19 cellular contexts compared by ENCODE assay signal in genomic region chr7:123553159-123553558, GRCh38. TPM values are rescaled to one million over a fixed set of nuclear protein-coding genes. Genes with fewer than 3 reads are reported as not detected.
A peak's percentile ranks its signal among the peaks of the same experiment; 100 is the strongest.
DNase-seq lines count a peak whose midpoint lies in the region; ATAC-seq, FAIRE-seq and TF ChIP-seq lines count a peak whose summit lies in the region.
"Had no signal": no experiment of that assay in that cellular context is flagged by ENCODE, and none has a peak within 500 bp of the region (broad histone marks: within the 10 kb centered on the region; RNA-seq: fewer than 3 reads in every experiment).

No MANE protein-coding gene starts in this region.

- H3K4me2 ChIP-seq in Karpas-422 (ENCODE audit: low read depth, low read length, poor library complexity, severe bottlenecking) (no peak overlapping the region), K562 (ENCODE audit: insufficient read depth, low read length) (peak overlapping the region; percentile 59)

- in situ Hi-C loops in K562 (cut with MboI): no loop called here

- CTCF ChIA-PET in K562 (lab: Yijun Ruan, JAX; ENCODE audit: low intra/inter-chr PET ratio): no interaction called here

- DNase-seq in left ventricle myocardium inferior (no peak), heart left ventricle (no peak), Karpas-422 (peak; percentile 10), K562 (ENCODE audit: extremely low read depth in 1 of 4, low spot score in 3 of 4) (peak in 1 of 4 experiments; percentile 51)
- no peak for DNase-seq in stimulated activated naive CD4-positive, alpha-beta T cell treated with Interleukin-2 at 50 U/mL for 16 hours (lab: John Stamatoyannopoulos, UW)
- no peak for DNase-seq in activated CD8-positive, alpha-beta memory T cell treated with anti-CD3 and anti-CD28 coated beads, Interleukin-2, amount 50 U/mL, for 4 hours
- DNase-seq: ACHN; BE2C; C1 segment of cervical spinal cord; Caco-2; CD4-positive, CD25-positive, alpha-beta regulatory T cell; H9 had no signal

- H3K9ac ChIP-seq in Karpas-422 (ENCODE audit: low read length): no peak overlapping the region
- H3K9ac ChIP-seq in K562 (ENCODE audit: insufficient read depth in 1 of 2, low read depth in 2 of 2, low read length in 2 of 2): peak overlapping the region in 1 of 2 experiments; percentile 5; a peak in 1 of 4 replicates

- H2AFZ ChIP-seq in Karpas-422 (ENCODE audit: low read length) (no peak overlapping the region), K562 (ENCODE audit: low read depth, low read length) (no peak overlapping the region)

- no peak for ATAC-seq in heart left ventricle
- peak; percentile 2 for ATAC-seq in K562

- no peaks in the 10 kb centered on the region for H3K27me3 ChIP-seq in left ventricle myocardium inferior (ENCODE audit: low read depth)
- no peaks in the 10 kb centered on the region for H3K27me3 ChIP-seq in heart left ventricle
- H3K27me3 ChIP-seq in Karpas-422 (ENCODE audit: low read length): no peaks in the 10 kb centered on the region
- H3K27me3 ChIP-seq in K562 (ENCODE audit: control insufficient read depth in 2 of 2, insufficient read depth in 2 of 2, low read length in 2 of 2): no peaks in the 10 kb centered on the region
- H3K27me3 ChIP-seq: BE2C had no signal

- TF ChIP-seq CTCF in left ventricle myocardium inferior (IDR thresholded peaks at IDR 0.05; ENCODE audit: borderline replicate concordance) (no peak), heart left ventricle (IDR thresholded peaks at IDR 0.05) (no peak), K562 (IDR thresholded peaks at IDR 0.05 in 2 of 3, conservative IDR thresholded peaks at IDR 0.05 in 1 of 3; ENCODE audit: insufficient read depth in 2 of 3, low read depth in 1 of 3, low read length in 3 of 3) (no peak)

- no peaks in the 10 kb centered on the region for H3K9me2 ChIP-seq in Karpas-422 (replicated peaks; ENCODE audit: insufficient read depth, low read length)

- intact Hi-C loops in left ventricle myocardium inferior (cut with micrococcal nuclease): no loop called here
- intact Hi-C loops in heart left ventricle (cut with DNase I): loop anchor here in 1 of 10 donors (10.0 kb wide), 1 partner anchor 192 kb away; the partner anchor contains the start of gene WASL
- intact Hi-C loops in K562 (cut with micrococcal nuclease): no loop called here

- TF ChIP-seq EP300 in K562 (IDR thresholded peaks at IDR 0.05; ENCODE audit: low read length): no peak

- peaks cover 91% of the 10 kb centered on the region for H3K4me1 ChIP-seq in left ventricle myocardium inferior
- peaks cover 6 to 65% (median 35%) of the 10 kb centered on the region in 12 donors for H3K4me1 ChIP-seq in heart left ventricle
- H3K4me1 ChIP-seq in Karpas-422 (ENCODE audit: low read length): peaks cover 21% of the 10 kb centered on the region
- peaks cover 13 to 28% of the 10 kb centered on the region in 2 experiments for H3K4me1 ChIP-seq in K562 (replicated peaks in 1 of 2; ENCODE audit: control insufficient read depth in 2 of 2, insufficient read depth in 2 of 2, low read length in 2 of 2)
- H3K4me1 ChIP-seq: BE2C, Caco-2 had no signal

- TF ChIP-seq POLR2A in heart left ventricle (IDR thresholded peaks at IDR 0.05) (no peak), K562 (conservative IDR thresholded peaks at IDR 0.05) (no peak; the same call in 1 of the 2 replicates)

- H3K27ac ChIP-seq in left ventricle myocardium inferior (replicated peaks) (peak overlapping the region; percentile 63), heart left ventricle (peak overlapping the region in 2 of 12 donors; percentile 3 to 45), Karpas-422 (ENCODE audit: low read length) (no peak overlapping the region), K562 (ENCODE audit: extremely low read depth, low read depth, low read length) (peak overlapping the region; percentile 23)

- peaks cover 83% of the 10 kb centered on the region for H3K79me2 ChIP-seq in Karpas-422 (ENCODE audit: low read length)
- H3K79me2 ChIP-seq in K562 (ENCODE audit: control insufficient read depth, insufficient read depth, low read length): peaks cover 93% of the 10 kb centered on the region

- no peak for FAIRE-seq in K562 (lab: Jason Lieb, UNC)
- FAIRE-seq: A204.1, D721Med, G401.6, GM12891, GM19239, H1, HTR-8/SVneo had no signal

- peak overlapping the region; percentile 78 for H3K4me3 ChIP-seq in left ventricle myocardium inferior
- H3K4me3 ChIP-seq in heart left ventricle: no peak overlapping the region
- H3K4me3 ChIP-seq in Karpas-422 (ENCODE audit: low read length): no peak overlapping the region
- no peak overlapping the region for H3K4me3 ChIP-seq in K562

- WGBS in heart left ventricle, 4 donors: 54 to 71% (median 61%) methylated on average over 3 of the region's 3 CpGs
- WGBS in K562 (ENCODE audit: insufficient coverage, low coverage, missing lambda C conversion rate): 17% methylated on average over 3 of the region's 3 CpGs

- H3K9me3 ChIP-seq in left ventricle myocardium inferior (replicated peaks) (peaks cover 4% of the 10 kb centered on the region), heart left ventricle (peaks cover 0 to 5% (median 0%) of the 10 kb centered on the region in 12 donors), Karpas-422 (ENCODE audit: low read length) (no peaks in the 10 kb centered on the region), K562 (replicated peaks; ENCODE audit: control insufficient read depth, insufficient read depth, low read depth, low read length) (no peaks in the 10 kb centered on the region)
- H3K9me3 ChIP-seq: BE2C, Caco-2 had no signal

- H4K20me1 ChIP-seq in Karpas-422 (ENCODE audit: insufficient read depth, low read depth, low read length): no peaks in the 10 kb centered on the region
- H4K20me1 ChIP-seq in K562 (replicated peaks; ENCODE audit: control insufficient read depth, insufficient read depth, low read length): no peaks in the 10 kb centered on the region

- H3K36me3 ChIP-seq in left ventricle myocardium inferior: peaks cover 62% of the 10 kb centered on the region
- peaks cover 0 to 65% (median 35%) of the 10 kb centered on the region in 9 donors for H3K36me3 ChIP-seq in heart left ventricle
- H3K36me3 ChIP-seq in Karpas-422 (ENCODE audit: insufficient read depth, low read length): peaks cover 35% of the 10 kb centered on the region
- H3K36me3 ChIP-seq in K562 (ENCODE audit: control insufficient read depth, insufficient read depth, low read length): peaks cover 76% of the 10 kb centered on the region

- POLR2A ChIA-PET in K562 (lab: Yijun Ruan, JAX): interaction anchor here (0.6 to 2.3 kb wide), 7 partner anchors 10 to 84 kb away, joined by 3 to 13 read pairs (median 3); partner anchors contain the start of gene IQUB

- no peak for TF ChIP-seq RAD21 in K562 (CRISPR knock-in tag; conservative IDR thresholded peaks at IDR 0.05 in 1 of 2, IDR thresholded peaks at IDR 0.05 in 1 of 2)

- H3K9me1 ChIP-seq in K562 (ENCODE audit: control insufficient read depth, insufficient read depth, low read length): no peaks in the 10 kb centered on the region

- BruUV-seq in K562 (replicated peaks; lab: Mats Ljungman, UMichigan): no TSS peak

RNA-seq across cellular contexts. Expression of gene NDUFA5, which starts 4.5 kb away (rescaled TPM):
- total RNA-seq in left ventricle myocardium inferior: 378 TPM
- total RNA-seq in heart left ventricle: 100 to 1,000 TPM; 109 to 332 (median 245) TPM
- 100 to 1,000 TPM; 144 to 415 TPM for polyA plus RNA-seq in heart left ventricle
- 47.8 and 59.0 TPM in 2 replicates for total RNA-seq in Karpas-422 (2014; rRNA removed; shearing (Covaris generic); ENCODE audit: low replicate concordance)
- total RNA-seq in K562 (2011; cell fraction: chromatin; rRNA removed; ENCODE audit: low replicate concordance): 25.5 and 92.7 TPM in 2 replicates
- 20.7 and 22.5 TPM in 2 replicates for total RNA-seq in K562 (2011; cell fraction: nucleolus; rRNA removed)
- 62.4 and 97.6 TPM in 2 replicates for total RNA-seq in K562 (2011; cell fraction: nucleoplasm; rRNA removed)
- 187 and 199 TPM in 2 replicates for total RNA-seq in K562 (2014; rRNA removed)
- total RNA-seq in K562 (2014; rRNA removed; fragmentation: Illumina TruSeq; extraction: Trizol): 377 and 418 TPM in 2 replicates
- 324 and 363 TPM in 2 replicates for total RNA-seq in K562 (2015; rRNA removed; fragmentation: Illumina TruSeq; extraction: Trizol)
- 244 and 267 TPM in 2 replicates for total RNA-seq in K562 (2021)
- 85.5 and 155 TPM in 2 replicates for polyA plus RNA-seq in K562 (2011; rRNA removed)
- 4.9 and 17.7 TPM in 2 replicates for polyA plus RNA-seq in K562 (2011; cell fraction: cytosol; rRNA removed)
- 25.9 and 32.6 TPM in 2 replicates for polyA plus RNA-seq in K562 (2011; cell fraction: nucleus; rRNA removed)
- 154 and 254 TPM in 2 replicates for polyA plus RNA-seq in K562 (2012)
- 257 and 269 TPM in 2 replicates for polyA plus RNA-seq in K562 (2014; fragmentation: Illumina TruSeq; extraction: Trizol)
- 100 to 1,000 TPM; 669 to 677 TPM for polyA plus RNA-seq in K562 (2014; fragmentation: Nextera tagmentation; extraction: Ambion mirVana)
- 245 and 254 TPM in 2 replicates for polyA plus RNA-seq in K562 (2014; rRNA removed)
- 59.6 and 72.6 TPM in 2 replicates for polyA minus RNA-seq in K562 (2011; rRNA and poly(A)+ RNA removed)
- polyA minus RNA-seq in K562 (2011; cell fraction: cytosol; rRNA and poly(A)+ RNA removed): 41.1 and 61.1 TPM in 2 replicates
- polyA minus RNA-seq in K562 (2011; cell fraction: nucleus; rRNA and poly(A)+ RNA removed): 65.4 and 83.4 TPM in 2 replicates

RNA-seq across cellular contexts. Expression of gene IQUB, which starts 18.8 kb away (rescaled TPM):
- total RNA-seq in left ventricle myocardium inferior (0.38 TPM), heart left ventricle (1 to 10 TPM in 1 of 9 donors, under 1 TPM in 8; 0.24 to 1.3 (median 0.63) TPM), K562 (2014; rRNA removed) (0.98 and 1.3 TPM in 2 replicates), K562 (2014; rRNA removed; fragmentation: Illumina TruSeq; extraction: Trizol) (2.4 and 3.1 TPM in 2 replicates), K562 (2015; rRNA removed; fragmentation: Illumina TruSeq; extraction: Trizol) (2.0 and 2.6 TPM in 2 replicates), K562 (2021) (1.1 and 1.9 TPM in 2 replicates)
- polyA plus RNA-seq in heart left ventricle (under 1 TPM in 1 of 2 donors, not detected in 1; 0.19 TPM), K562 (2011; rRNA removed) (0.69 and 1.3 TPM in 2 replicates), K562 (2014; fragmentation: Illumina TruSeq; extraction: Trizol) (1.4 and 1.6 TPM in 2 replicates), K562 (2014; fragmentation: Nextera tagmentation; extraction: Ambion mirVana) (1 to 10 TPM; 1.3 to 1.7 TPM), K562 (2014; rRNA removed) (0.58 and 0.62 TPM in 2 replicates)
- 0.22 and 0.97 TPM in 2 replicates for total RNA-seq in Karpas-422 (2014; rRNA removed; shearing (Covaris generic); ENCODE audit: low replicate concordance)
- 2.5 and 10.0 TPM in 2 replicates for total RNA-seq in K562 (2011; cell fraction: chromatin; rRNA removed; ENCODE audit: low replicate concordance)
- 1.7 and 2.1 TPM in 2 replicates for total RNA-seq in K562 (2011; cell fraction: nucleolus; rRNA removed)
- total RNA-seq in K562 (2011; cell fraction: nucleoplasm; rRNA removed): 5.5 and 7.8 TPM in 2 replicates
- polyA plus RNA-seq in K562 (2011; cell fraction: cytosol; rRNA removed): 0.21 and 0.62 TPM in 2 replicates
- 1.3 and 1.5 TPM in 2 replicates for polyA plus RNA-seq in K562 (2011; cell fraction: nucleus; rRNA removed)
- 1.7 and 2.7 TPM in 2 replicates for polyA plus RNA-seq in K562 (2012)
- polyA minus RNA-seq in K562 (2011; rRNA and poly(A)+ RNA removed): 1.9 and 3.4 TPM in 2 replicates
- 0.73 and 1.2 TPM in 2 replicates for polyA minus RNA-seq in K562 (2011; cell fraction: cytosol; rRNA and poly(A)+ RNA removed)
- polyA minus RNA-seq in K562 (2011; cell fraction: nucleus; rRNA and poly(A)+ RNA removed): 5.7 and 6.2 TPM in 2 replicates
- total RNA-seq: CD4-positive, CD25-positive, alpha-beta regulatory T cell had no signal

RNA-seq across cellular contexts. Expression of gene ASB15, which starts 48.5 kb away (rescaled TPM):
- 76.8 TPM for total RNA-seq in left ventricle myocardium inferior
- total RNA-seq in heart left ventricle: 10 to 100 TPM; 25.4 to 77.1 (median 45.9) TPM
- 10 to 100 TPM in 1 of 2 donors, 1 to 10 TPM in 1; 2.2 to 20.9 TPM for polyA plus RNA-seq in heart left ventricle
- total RNA-seq in Karpas-422 (2014; rRNA removed; shearing (Covaris generic); ENCODE audit: low replicate concordance): 0.04 TPM in 1 of 2 replicates, not detected in the other
- not detected in 2 replicates for total RNA-seq in K562 (2011; cell fraction: chromatin; rRNA removed; ENCODE audit: low replicate concordance)
- not detected in 2 replicates for total RNA-seq in K562 (2011; cell fraction: nucleolus; rRNA removed)
- not detected in 2 replicates for total RNA-seq in K562 (2011; cell fraction: nucleoplasm; rRNA removed)
- total RNA-seq in K562 (2014; rRNA removed): not detected in 2 replicates
- 0.03 TPM in 1 of 2 replicates, not detected in the other for total RNA-seq in K562 (2014; rRNA removed; fragmentation: Illumina TruSeq; extraction: Trizol)
- total RNA-seq in K562 (2015; rRNA removed; fragmentation: Illumina TruSeq; extraction: Trizol): 0.04 and 0.19 TPM in 2 replicates
- 0.04 TPM in 1 of 2 replicates, not detected in the other for total RNA-seq in K562 (2021)
- polyA plus RNA-seq in K562 (2011; rRNA removed): not detected in 2 replicates
- polyA plus RNA-seq in K562 (2011; cell fraction: cytosol; rRNA removed): not detected in 2 replicates
- not detected in 2 replicates for polyA plus RNA-seq in K562 (2011; cell fraction: nucleus; rRNA removed)
- polyA plus RNA-seq in K562 (2012): 0.09 and 1.3 TPM in 2 replicates
- 0.03 and 0.04 TPM in 2 replicates for polyA plus RNA-seq in K562 (2014; fragmentation: Illumina TruSeq; extraction: Trizol)
- polyA plus RNA-seq in K562 (2014; fragmentation: Nextera tagmentation; extraction: Ambion mirVana): under 1 TPM; 0.03 to 0.14 TPM
- 0.11 and 0.12 TPM in 2 replicates for polyA plus RNA-seq in K562 (2014; rRNA removed)
- polyA minus RNA-seq in K562 (2011; rRNA and poly(A)+ RNA removed): not detected in 2 replicates
- not detected in 2 replicates for polyA minus RNA-seq in K562 (2011; cell fraction: cytosol; rRNA and poly(A)+ RNA removed)
- not detected in 2 replicates for polyA minus RNA-seq in K562 (2011; cell fraction: nucleus; rRNA and poly(A)+ RNA removed)
- total RNA-seq: Caco-2; CD4-positive, CD25-positive, alpha-beta regulatory T cell; H1; H9 had no signal
- polyA plus RNA-seq: H1 had no signal

Comparison
In these comparisons a context has a peak if more than half of its experiments do, and no peak if none do; other contexts are left out.
1. RNA of gene ASB15, which starts 48.5 kb away (total RNA-seq): 76.8 TPM in left ventricle myocardium inferior (single experiment) and 25.4 to 77.1 TPM in heart left ventricle; 0.04 TPM in Karpas-422 and 0.03 to 0.19 TPM in K562; every median in the first group is over 10 times any median in the second.